In the genomic region with DNA sequence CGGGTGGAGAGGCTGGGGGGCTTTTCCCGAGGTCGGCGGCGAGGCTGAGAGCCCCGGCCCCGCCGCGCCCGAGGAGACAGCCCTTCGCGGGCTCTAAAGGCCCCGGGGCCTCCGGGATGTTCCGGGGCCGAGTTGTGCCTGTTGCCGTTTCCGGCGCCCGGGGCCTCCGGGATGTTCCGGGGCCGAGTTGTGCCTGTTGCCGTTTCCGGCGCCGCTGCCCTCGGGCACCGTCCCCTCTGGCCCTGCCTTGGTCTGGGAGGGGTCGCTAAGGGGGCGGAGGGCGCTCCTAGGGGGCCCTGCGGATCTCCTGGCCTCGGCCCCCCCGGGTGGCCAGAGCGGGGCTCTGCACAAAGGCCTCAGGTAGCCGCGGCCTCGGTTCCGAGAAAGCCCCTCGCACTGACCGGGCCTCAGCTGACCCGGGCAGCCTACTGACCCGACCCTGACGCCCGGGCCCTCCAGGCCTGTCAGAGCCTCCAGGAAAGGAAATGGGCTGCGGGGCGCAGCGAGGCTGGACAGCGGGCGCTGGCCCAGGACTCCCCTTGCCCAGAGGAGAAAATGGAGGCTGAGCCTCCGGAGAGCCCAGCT, we compare ENCODE assay signal across 8 cellular contexts. TPM values are rescaled to one million over a fixed set of nuclear protein-coding genes. Genes with fewer than 3 reads are reported as not detected.
DNase-seq lines count a peak whose midpoint lies in the region; ATAC-seq, FAIRE-seq and TF ChIP-seq lines count a peak whose summit lies in the region.

No MANE protein-coding gene starts in this region.

- POLR2A ChIA-PET in HepG2 (lab: Yijun Ruan, JAX), result interaction anchor here (0.5 to 1.6 kb wide), 4 partner anchors 19 to 193 kb away, joined by 3 to 6 read pairs (median 4); a partner anchor contains a TSS

- no TSS peak for BruUV-seq in HepG2 (replicated peaks; lab: Mats Ljungman, UMichigan)

- TF ChIP-seq EP300 in HepG2 (IDR thresholded peaks at IDR 0.05; ENCODE audit: low read depth in 2 of 2, low read length in 2 of 2) (no peak), HepG2 (CRISPR knock-in tag; IDR thresholded peaks at IDR 0.05; ENCODE audit: borderline replicate concordance) (no peak)

- H3K36me3 Mint-ChIP-seq in activated naive CD4-positive, alpha-beta T cell treated with anti-CD3 and anti-CD28 coated beads, Interleukin-2, amount 50 U/mL, for 72 hours, result no peaks in the 10 kb centered on the region
- no peaks in the 10 kb centered on the region for H3K36me3 Mint-ChIP-seq in astrocyte (ENCODE audit: low read depth, unreplicated experiment)

- no peak overlapping the region for H3K4me3 Mint-ChIP-seq in astrocyte (ENCODE audit: unreplicated experiment)

- no peaks in the 10 kb centered on the region for H3K36me3 ChIP-seq in astrocyte (ENCODE audit: insufficient read depth, low read length)
- no peaks in the 10 kb centered on the region for H3K36me3 ChIP-seq in HepG2 (replicated peaks in 1 of 2; ENCODE audit: control insufficient read depth in 1 of 2, insufficient read depth in 2 of 2, low read length in 2 of 2)
- no peaks in the 10 kb centered on the region for H3K36me3 ChIP-seq in upper lobe of right lung

- no peak for FAIRE-seq in astrocyte (lab: Jason Lieb, UNC)
- FAIRE-seq in HepG2 (lab: Jason Lieb, UNC), result no peak

- H3K27me3 Mint-ChIP-seq in astrocyte (ENCODE audit: low read depth, unreplicated experiment), result peaks cover 31% of the 10 kb centered on the region

- peaks cover 5% of the 10 kb centered on the region for H3K4me1 Mint-ChIP-seq in astrocyte (ENCODE audit: low read depth, unreplicated experiment)

- no peak for DNase-seq in activated naive CD4-positive, alpha-beta T cell treated with anti-CD3 and anti-CD28 coated beads, Interleukin-2, amount 50 U/mL, for 72 hours (ENCODE audit: low spot score in 2 of 2)
- DNase-seq in activated naive CD4-positive, alpha-beta T cell treated with Interleukin-2 at 50 U/mL for 16 hours, result no peak
- DNase-seq in astrocyte (ENCODE audit: low read depth) (no peak), HepG2 (ENCODE audit: low spot score) (no peak), upper lobe of right lung (no peak), NCI-H1092 treated with DMSO at 0.1 percent for 48 hours (lab: John Stamatoyannopoulos, UW) (no peak), activated gamma-delta T cell (lab: John Stamatoyannopoulos, UW) (no peak)
- DNase-seq in stimulated activated CD4-positive, alpha-beta T cell treated with anti-CD3 and anti-CD28 coated beads, Interleukin-12 subunit alpha, Interleukin-12 subunit beta, amount 100 ng/mL, for 4 hours, result no peak

- no peaks in the 10 kb centered on the region for H3K9me3 Mint-ChIP-seq in activated naive CD4-positive, alpha-beta T cell treated with anti-CD3 and anti-CD28 coated beads, Interleukin-2, amount 50 U/mL, for 72 hours
- no peaks in the 10 kb centered on the region for H3K9me3 Mint-ChIP-seq in astrocyte (ENCODE audit: unreplicated experiment)

- no peaks in the 10 kb centered on the region for H3K9me3 ChIP-seq in astrocyte (ENCODE audit: insufficient read depth, low read depth, low read length)
- no peaks in the 10 kb centered on the region for H3K9me3 ChIP-seq in HepG2 (ENCODE audit: low read length)
- no peaks in the 10 kb centered on the region for H3K9me3 ChIP-seq in upper lobe of right lung

- TF ChIP-seq POLR2A in HepG2 (IDR thresholded peaks at IDR 0.05; ENCODE audit: insufficient read depth in 1 of 2, low read depth in 2 of 2, low read length in 2 of 2), result no peak

- no peak overlapping the region for H3K27ac Mint-ChIP-seq in activated naive CD4-positive, alpha-beta T cell treated with anti-CD3 and anti-CD28 coated beads, Interleukin-2, amount 50 U/mL, for 72 hours
- H3K27ac Mint-ChIP-seq in astrocyte (ENCODE audit: unreplicated experiment), result no peak overlapping the region

- no peaks in the 10 kb centered on the region for H4K20me1 ChIP-seq in astrocyte (ENCODE audit: insufficient read depth, low read length)
- no peaks in the 10 kb centered on the region for H4K20me1 ChIP-seq in HepG2 (ENCODE audit: insufficient read depth, low read length)

- in situ Hi-C loops in HepG2 (cut with HindIII; ENCODE audit: extremely low pct_ligation_motif_present, low pct_unique_long_range_greater_than_20kb), result no loop called here

- H3K79me2 ChIP-seq in astrocyte (ENCODE audit: insufficient read depth, low read length), result no peaks in the 10 kb centered on the region
- H3K79me2 ChIP-seq in HepG2 (ENCODE audit: insufficient read depth, low read length), result no peaks in the 10 kb centered on the region

- WGBS in HepG2 (ENCODE audit: low lambda C conversion rate), result 33% methylated on average over 20 of the region's 52 CpGs

- no peak overlapping the region for H3K27ac ChIP-seq in astrocyte (ENCODE audit: low read depth, low read length)
- H3K27ac ChIP-seq in HepG2 (ENCODE audit: extremely low read length, insufficient read depth, low read length), result peak overlapping the region; percentile 39
- H3K27ac ChIP-seq in upper lobe of right lung, result peak overlapping the region; percentile 95

- CTCF ChIA-PET in HepG2 (lab: Yijun Ruan, JAX; ENCODE audit: low intra/inter-chr PET ratio, low total read pairs), result no interaction called here

- TF ChIP-seq RAD21 in HepG2 (CRISPR knock-in tag; IDR thresholded peaks at IDR 0.05), result peak; percentile 4; the same call in 1 of the 2 replicates

- peaks cover 10% of the 10 kb centered on the region for H3K4me1 ChIP-seq in astrocyte (ENCODE audit: insufficient read depth, low read length)
- peaks cover 78% of the 10 kb centered on the region for H3K4me1 ChIP-seq in HepG2 (ENCODE audit: insufficient read depth, low read length)
- peaks cover 18% of the 10 kb centered on the region for H3K4me1 ChIP-seq in upper lobe of right lung

- intact Hi-C loops in HepG2 (cut with micrococcal nuclease; ENCODE audit: unreplicated experiment) (no loop called here), upper lobe of right lung (cut with DNase I) (loop anchor here (10.0 kb wide), 1 partner anchor 234 kb away; no protein-coding TSS in a partner anchor)

- H3K9ac ChIP-seq in astrocyte (ENCODE audit: low read length), result peak overlapping the region; percentile 76
- peak overlapping the region; percentile 76 for H3K9ac ChIP-seq in HepG2 (ENCODE audit: insufficient read depth, low read depth, low read length)

- H2AFZ ChIP-seq in astrocyte (ENCODE audit: low read depth, low read length) (peak overlapping the region; percentile 91), HepG2 (ENCODE audit: low read length) (no peak overlapping the region)

- H3K27me3 ChIP-seq in astrocyte (ENCODE audit: insufficient read depth, low read length) (peaks cover 8% of the 10 kb centered on the region), HepG2 (ENCODE audit: control insufficient read depth in 1 of 2, insufficient read depth in 2 of 2, low read length in 2 of 2) (peaks cover 2 to 23% of the 10 kb centered on the region in 2 experiments; a peak in 4 of 5 replicates), upper lobe of right lung (no peaks in the 10 kb centered on the region)

- ATAC-seq in activated naive CD4-positive, alpha-beta T cell treated with anti-CD3 and anti-CD28 coated beads, Interleukin-2, amount 50 U/mL, for 72 hours, result peak; percentile 2 to 6
- ATAC-seq in HepG2 (no peak; the same call in 2 of the 3 replicates), upper lobe of right lung (peak; percentile 0)

- H3K4me2 ChIP-seq in astrocyte (ENCODE audit: low read length) (peak overlapping the region; percentile 87), HepG2 (ENCODE audit: low read depth, low read length) (peak overlapping the region; percentile 81)

- H3K4me3 ChIP-seq in astrocyte (ENCODE audit: insufficient read depth, low read depth, low read length), result peak overlapping the region; percentile 48
- peak overlapping the region; percentile 38 to 65 (median 55); a peak in 4 of 6 replicates for H3K4me3 ChIP-seq in HepG2 (replicated peaks in 1 of 3; ENCODE audit: insufficient read depth in 1 of 3, low read depth in 2 of 3, low read length in 3 of 3)
- peak overlapping the region; percentile 72 for H3K4me3 ChIP-seq in upper lobe of right lung

- TF ChIP-seq CTCF in astrocyte (IDR thresholded peaks at IDR 0.05; ENCODE audit: insufficient read depth, low read depth, low read length) (no peak), HepG2 (CRISPR knock-in tag; IDR thresholded peaks at IDR 0.05) (no peak), upper lobe of right lung (IDR thresholded peaks at IDR 0.05) (no peak)

RNA-seq across cellular contexts. Expression of a gene that starts 24.2 kb away (rescaled TPM):
- 1,000 to 10,000 TPM; 6,062 to 6,573 TPM for total RNA-seq in activated naive CD4-positive, alpha-beta T cell treated with anti-CD3 and anti-CD28 coated beads, Interleukin-2, amount 50 U/mL, for 72 hours
- total RNA-seq in astrocyte (7,049 and 7,369 TPM in 2 replicates), HepG2 (2016; rRNA removed; fragmentation: Illumina TruSeq; extraction: Trizol) (973 and 1,028 TPM in 2 replicates), upper lobe of right lung (2,193 TPM)
- 361 and 399 TPM in 2 replicates for total RNA-seq in HepG2 (2016; cell fraction: cytosol; rRNA removed; fragmentation: Illumina TruSeq; extraction: Trizol; ENCODE audit: low read depth)
- 848 and 989 TPM in 2 replicates for total RNA-seq in HepG2 (2016; cell fraction: insoluble cytoplasmic fraction; rRNA removed; fragmentation: Illumina TruSeq; extraction: Trizol)
- total RNA-seq in HepG2 (2016; cell fraction: membrane; rRNA removed; fragmentation: Illumina TruSeq; extraction: Trizol), result 986 and 1,002 TPM in 2 replicates
- 479 and 519 TPM in 2 replicates for total RNA-seq in HepG2 (2016; cell fraction: nucleus; rRNA removed; fragmentation: Illumina TruSeq; extraction: Trizol)
- 1,138 and 1,217 TPM in 2 replicates for polyA plus RNA-seq in HepG2 (2011; rRNA removed)
- polyA plus RNA-seq in HepG2 (2011; cell fraction: cytosol; rRNA removed), result 2,631 and 2,697 TPM in 2 replicates
- 3,693 and 3,967 TPM in 2 replicates for polyA plus RNA-seq in HepG2 (2011; cell fraction: nucleus; rRNA removed)
- 1,881 and 2,139 TPM in 2 replicates for polyA plus RNA-seq in HepG2 (2012)
- 598 and 619 TPM in 2 replicates for polyA plus RNA-seq in HepG2 (2016; cell fraction: cytosol; fragmentation: Illumina TruSeq; extraction: Trizol; ENCODE audit: low read depth)
- polyA plus RNA-seq in HepG2 (2016; cell fraction: insoluble cytoplasmic fraction; fragmentation: Illumina TruSeq; extraction: Trizol; ENCODE audit: low read depth), result 1,358 and 1,713 TPM in 2 replicates
- 1,224 and 1,364 TPM in 2 replicates for polyA plus RNA-seq in HepG2 (2016; cell fraction: membrane; fragmentation: Illumina TruSeq; extraction: Trizol; ENCODE audit: low read depth)
- 1,038 and 1,070 TPM in 2 replicates for polyA plus RNA-seq in HepG2 (2016; cell fraction: nucleus; fragmentation: Illumina TruSeq; extraction: Trizol; ENCODE audit: insufficient read depth, low read depth)
- 750 and 1,581 TPM in 2 replicates for polyA minus RNA-seq in HepG2 (2011; rRNA and poly(A)+ RNA removed; ENCODE audit: low replicate concordance)
- polyA minus RNA-seq in HepG2 (2011; cell fraction: cytosol; rRNA and poly(A)+ RNA removed), result 1,072 and 1,192 TPM in 2 replicates
- 609 and 760 TPM in 2 replicates for polyA minus RNA-seq in HepG2 (2011; cell fraction: nucleus; rRNA and poly(A)+ RNA removed)

RNA-seq across cellular contexts. Expression of a gene that starts 39.8 kb away (rescaled TPM):
- total RNA-seq in activated naive CD4-positive, alpha-beta T cell treated with anti-CD3 and anti-CD28 coated beads, Interleukin-2, amount 50 U/mL, for 72 hours, result under 1 TPM; 0.30 to 0.86 TPM
- 5.6 and 8.0 TPM in 2 replicates for total RNA-seq in astrocyte
- total RNA-seq in HepG2 (2016; rRNA removed; fragmentation: Illumina TruSeq; extraction: Trizol), result not detected in 2 replicates
- not detected in 2 replicates for total RNA-seq in HepG2 (2016; cell fraction: cytosol; rRNA removed; fragmentation: Illumina TruSeq; extraction: Trizol; ENCODE audit: low read depth)
- total RNA-seq in HepG2 (2016; cell fraction: insoluble cytoplasmic fraction; rRNA removed; fragmentation: Illumina TruSeq; extraction: Trizol), result not detected in 2 replicates
- total RNA-seq in HepG2 (2016; cell fraction: membrane; rRNA removed; fragmentation: Illumina TruSeq; extraction: Trizol), result not detected in 2 replicates
- total RNA-seq in HepG2 (2016; cell fraction: nucleus; rRNA removed; fragmentation: Illumina TruSeq; extraction: Trizol), result not detected in 2 replicates
- polyA plus RNA-seq in HepG2 (2011; rRNA removed), result 0.09 and 0.31 TPM in 2 replicates
- 0.17 TPM in 2 replicates for polyA plus RNA-seq in HepG2 (2011; cell fraction: cytosol; rRNA removed)
- polyA plus RNA-seq in HepG2 (2011; cell fraction: nucleus; rRNA removed), result 2.2 and 2.8 TPM in 2 replicates
- polyA plus RNA-seq in HepG2 (2012), result 0.11 and 0.17 TPM in 2 replicates
- polyA plus RNA-seq in HepG2 (2016; cell fraction: cytosol; fragmentation: Illumina TruSeq; extraction: Trizol; ENCODE audit: low read depth), result not detected in 2 replicates
- polyA plus RNA-seq in HepG2 (2016; cell fraction: insoluble cytoplasmic fraction; fragmentation: Illumina TruSeq; extraction: Trizol; ENCODE audit: low read depth), result not detected in 2 replicates
- not detected in 2 replicates for polyA plus RNA-seq in HepG2 (2016; cell fraction: membrane; fragmentation: Illumina TruSeq; extraction: Trizol; ENCODE audit: low read depth)
- polyA plus RNA-seq in HepG2 (2016; cell fraction: nucleus; fragmentation: Illumina TruSeq; extraction: Trizol; ENCODE audit: insufficient read depth, low read depth), result not detected in 2 replicates
- polyA minus RNA-seq in HepG2 (2011; rRNA and poly(A)+ RNA removed; ENCODE audit: low replicate concordance), result 1.5 and 1.9 TPM in 2 replicates
- polyA minus RNA-seq in HepG2 (2011; cell fraction: cytosol; rRNA and poly(A)+ RNA removed), result not detected in 2 replicates
- 0.75 and 0.77 TPM in 2 replicates for polyA minus RNA-seq in HepG2 (2011; cell fraction: nucleus; rRNA and poly(A)+ RNA removed)
- total RNA-seq in upper lobe of right lung, result 3.6 TPM
